ENCODE assay signal across 21 cellular contexts in genomic region chr14:102419276-102419675, GRCh38. TPM values are rescaled to one million over a fixed set of nuclear protein-coding genes. Genes with fewer than 3 reads are reported as not detected.
DNase-seq lines count a peak whose midpoint lies in the region; ATAC-seq and TF ChIP-seq lines count a peak whose summit lies in the region.
"Had no signal": no experiment of that assay in that cellular context is flagged by ENCODE, and none has a peak within 500 bp of the region (broad histone marks: within the 10 kb centered on the region; RNA-seq: fewer than 3 reads in every experiment).

No MANE protein-coding gene starts in this region.

- no peak for ATAC-seq in central memory CD8-positive, alpha-beta T cell (replicated peaks; ENCODE audit: extremely low read depth, poor library complexity, severe bottlenecking)
- no peak for ATAC-seq in left lobe of liver
- ATAC-seq: Right ventricle myocardium inferior had no signal

- H2AK5ac ChIP-seq in H9 (ENCODE audit: insufficient read length, low read length), result no peak overlapping the region

- no peak overlapping the region for H4K91ac ChIP-seq in H9 (ENCODE audit: insufficient read length, low read depth, low read length)

- H3K27me3 Mint-ChIP-seq in H9 (ENCODE audit: low read depth), result no peaks in the 10 kb centered on the region
- no peaks in the 10 kb centered on the region for H3K27me3 Mint-ChIP-seq in central memory CD8-positive, alpha-beta T cell
- H3K27me3 Mint-ChIP-seq: IgD-negative memory B cell had no signal

- no peaks in the 10 kb centered on the region for H3K9me3 ChIP-seq in H9 (ENCODE audit: control insufficient read depth, low read depth, low read length)
- H3K9me3 ChIP-seq: BLaER1 treated with 17β-estradiol and CSF1 and Interleukin-3, amounts not matched to agents 10 nM and 100 nM had no signal

- TF ChIP-seq CTCF in H9 (conservative IDR thresholded peaks at IDR 0.05), result no peak

- H3K79me1 ChIP-seq in H9 (ENCODE audit: insufficient read depth, low read depth, low read length, poor library complexity, severe bottlenecking), result no peaks in the 10 kb centered on the region

- no peak overlapping the region for H2BK120ac ChIP-seq in H9 (ENCODE audit: low read depth, low read length, poor library complexity, severe bottlenecking)

- DNase-seq in H9 (no peak), left lobe of liver (ENCODE audit: low spot score) (peak; percentile 26), substantia nigra (lab: John Stamatoyannopoulos, UW) (no peak), NCI-H82 (lab: John Stamatoyannopoulos, UW) (no peak), putamen (ENCODE audit: low spot score) (no peak), D341Med (ENCODE audit: low spot score) (no peak)
- DNase-seq in central memory CD8-positive, alpha-beta T cell (ENCODE audit: low spot score in 2 of 2), result no peak
- DNase-seq: CD8-positive, alpha-beta memory T cell; HCEC 1CT; Kasumi-1; MM.1S; NCI-H1092; NCI-H1436 treated with DMSO at 0.1 percent for 48 hours; NCI-H2029 treated with DMSO at 0.1 percent for 48 hours; NCI-H2171; NCI-H446 treated with DMSO at 0.1 percent for 48 hours; NK-92 treated with Interleukin-12 subunit alpha and Interleukin-12 subunit beta, amount 100 ng/mL, for 24 hours had no signal

- H3K9me3 Mint-ChIP-seq in H9, result no peaks in the 10 kb centered on the region
- H3K9me3 Mint-ChIP-seq in central memory CD8-positive, alpha-beta T cell, result no peaks in the 10 kb centered on the region
- H3K9me3 Mint-ChIP-seq: CD8-positive, alpha-beta memory T cell; IgD-negative memory B cell had no signal

- no peak overlapping the region for H3K18ac ChIP-seq in H9 (ENCODE audit: insufficient read length, low read depth, low read length)

- H2BK20ac ChIP-seq in H9 (ENCODE audit: low read depth, low read length, poor library complexity, severe bottlenecking), result no peak overlapping the region

- H4K8ac ChIP-seq in H9 (replicated peaks; ENCODE audit: insufficient read length, low read depth, low read length), result no peak overlapping the region

- no peaks in the 10 kb centered on the region for H3K27me3 ChIP-seq in H9 (ENCODE audit: insufficient read depth, low read length)
- H3K27me3 ChIP-seq: BLaER1 treated with 17β-estradiol and CSF1 and Interleukin-3, amounts not matched to agents 10 nM and 100 nM had no signal

- H3K56ac ChIP-seq in H9 (ENCODE audit: insufficient read length, low read depth, low read length), result no peak overlapping the region

- H2BK5ac ChIP-seq in H9 (ENCODE audit: insufficient read length, low read length), result no peak overlapping the region

- no peak overlapping the region for H3K9ac ChIP-seq in H9 (ENCODE audit: extremely low read depth, insufficient read length, low read length)
- H3K9ac ChIP-seq: BLaER1 treated with 17β-estradiol and CSF1 and Interleukin-3, amounts not matched to agents 10 nM and 100 nM had no signal

- no peaks in the 10 kb centered on the region for H3K79me2 ChIP-seq in H9 (ENCODE audit: insufficient read depth, low read length)

- H3K14ac ChIP-seq in H9 (ENCODE audit: insufficient read depth, low read length), result no peak overlapping the region; the same call in 1 of the 2 replicates

- H2BK12ac ChIP-seq in H9 (ENCODE audit: insufficient read length, low read depth, low read length), result no peak overlapping the region

- no CpG with 5 or more reads among the region's 11 CpGs for WGBS in H9 (ENCODE audit: extremely low coverage, insufficient read length, low lambda C conversion rate)

- H3K23ac ChIP-seq in H9 (ENCODE audit: insufficient read length, low read depth, low read length), result no peak overlapping the region

- no peak overlapping the region for H3T11ph ChIP-seq in H9 (ENCODE audit: low read length)

- no peaks in the 10 kb centered on the region for H4K20me1 ChIP-seq in H9 (ENCODE audit: control insufficient read depth, insufficient read depth, insufficient read length)
- H4K20me1 ChIP-seq: BLaER1 treated with 17β-estradiol and CSF1 and Interleukin-3, amounts not matched to agents 10 nM and 100 nM had no signal

- no peak overlapping the region for H3K4ac ChIP-seq in H9 (ENCODE audit: low read depth, low read length)

- no peak overlapping the region for H2AFZ ChIP-seq in H9 (ENCODE audit: low read length)

- peaks cover 0 to 6% (median 2%) of the 10 kb centered on the region in 3 experiments; a peak in 3 of 7 replicates for H3K36me3 Mint-ChIP-seq in H9 (ENCODE audit: insufficient read depth in 1 of 3, low read depth in 3 of 3)
- H3K36me3 Mint-ChIP-seq in central memory CD8-positive, alpha-beta T cell (ENCODE audit: insufficient read depth), result no peaks in the 10 kb centered on the region

- H3K27ac ChIP-seq in H9 (ENCODE audit: insufficient read length, low read depth, low read length), result no peak overlapping the region
- peak overlapping the region; percentile 99 for H3K27ac ChIP-seq in substantia nigra (ENCODE audit: low read depth, low read length, poor library complexity, severe bottlenecking)
- H3K27ac ChIP-seq: BLaER1 treated with 17β-estradiol and CSF1 and Interleukin-3, amounts not matched to agents 10 nM and 100 nM; HL-60 had no signal

- H3K4me1 ChIP-seq in H9 (ENCODE audit: insufficient read depth, low read length), result peaks cover 4% of the 10 kb centered on the region; the same call in 1 of the 2 replicates
- H3K4me1 ChIP-seq: BLaER1 treated with 17β-estradiol and CSF1 and Interleukin-3, amounts not matched to agents 10 nM and 100 nM had no signal

- H2BK15ac ChIP-seq in H9 (ENCODE audit: low read depth, low read length), result no peak overlapping the region

- H3K4me1 Mint-ChIP-seq in H9, result peaks cover 4 to 30% of the 10 kb centered on the region in 2 experiments
- peaks cover 8% of the 10 kb centered on the region for H3K4me1 Mint-ChIP-seq in central memory CD8-positive, alpha-beta T cell
- H3K4me1 Mint-ChIP-seq: CD8-positive, alpha-beta memory T cell; IgD-negative memory B cell had no signal

- peak overlapping the region; percentile 33 to 96 (median 41); a peak in 5 of 7 replicates for H3K27ac Mint-ChIP-seq in H9
- H3K27ac Mint-ChIP-seq in central memory CD8-positive, alpha-beta T cell (ENCODE audit: low read depth), result peak overlapping the region; percentile 50
- H3K27ac Mint-ChIP-seq: CD8-positive, alpha-beta memory T cell had no signal

- no peak overlapping the region for H3K4me2 ChIP-seq in H9 (ENCODE audit: insufficient read depth, insufficient read length, low read length)
- H3K4me2 ChIP-seq: BLaER1 treated with 17β-estradiol and CSF1 and Interleukin-3, amounts not matched to agents 10 nM and 100 nM had no signal

- H3K23me2 ChIP-seq in H9 (ENCODE audit: insufficient read length, low read depth, low read length, poor library complexity, severe bottlenecking), result no peaks in the 10 kb centered on the region

- no peak overlapping the region for H3K4me3 Mint-ChIP-seq in H9
- H3K4me3 Mint-ChIP-seq in central memory CD8-positive, alpha-beta T cell, result no peak overlapping the region
- H3K4me3 Mint-ChIP-seq: CD8-positive, alpha-beta memory T cell; IgD-negative memory B cell had no signal

- no peak overlapping the region for H4K5ac ChIP-seq in H9 (ENCODE audit: insufficient read length, low read depth, low read length)

RNA-seq across cellular contexts. Expression of gene TECPR2, which starts 56.5 kb away (rescaled TPM):
- 15.0 and 15.4 TPM in 2 replicates for total RNA-seq in H9 (2021)
- total RNA-seq in left lobe of liver, result 15.1 TPM

RNA-seq across cellular contexts. Expression of gene CINP, which starts 56.6 kb away (rescaled TPM):
- 39.3 and 39.5 TPM in 2 replicates for total RNA-seq in H9 (2021)
- total RNA-seq in left lobe of liver, result 20.8 TPM
